ENCODE assay signal across 22 cellular contexts in genomic region chr11:49432242-49432848, GRCh38.
DNase-seq lines count a peak whose midpoint lies in the region; ATAC-seq, FAIRE-seq and TF ChIP-seq lines count a peak whose summit lies in the region.
"Had no signal": no experiment of that assay in that cellular context is flagged by ENCODE, and none has a peak within 500 bp of the region (broad histone marks: within the 10 kb centered on the region; RNA-seq: fewer than 3 reads in every experiment).

No MANE protein-coding gene starts in this region.

- H3K4me1 ChIP-seq in upper lobe of right lung, result no peaks in the 10 kb centered on the region
- H3K4me1 ChIP-seq: BE2C had no signal

- peak; percentile 73 for ATAC-seq in upper lobe of right lung
- ATAC-seq: K562 had no signal

- TF ChIP-seq POLR2A in H54 (IDR thresholded peaks at IDR 0.05; ENCODE audit: low read depth, low read length), result no peak

- intact Hi-C loops in upper lobe of right lung (cut with DNase I), result no loop called here

- no peak overlapping the region for H3K4me3 ChIP-seq in upper lobe of right lung
- H3K4me3 ChIP-seq: K562, PC-9 had no signal

- H3K9me3 ChIP-seq in upper lobe of right lung, result no peaks in the 10 kb centered on the region
- H3K9me3 ChIP-seq: BE2C had no signal

- FAIRE-seq in H54 (lab: Jason Lieb, UNC), result peak; percentile 33
- FAIRE-seq: GM12892, GM19239, HTR-8/SVneo, K562 had no signal

- no peaks in the 10 kb centered on the region for H3K27me3 ChIP-seq in upper lobe of right lung
- H3K27me3 ChIP-seq: BE2C had no signal

- DNase-seq in DMS153 (lab: John Stamatoyannopoulos, UW) (peak; percentile 76), H54 (ENCODE audit: insufficient read length, low spot score) (no peak), SHP77 treated with DMSO at 0.1 percent for 48 hours (lab: John Stamatoyannopoulos, UW) (peak; percentile 72), upper lobe of right lung (no peak), T-helper 9 cell (no peak), AG08396 (ENCODE audit: low spot score) (no peak), putamen (ENCODE audit: low spot score) (no peak)
- DNase-seq: BE2C; CD8-positive, alpha-beta memory T cell; DMS79 treated with DMSO at 0.1 percent for 48 hours; MV-4-11; NCI-H1105; NCI-H1436 treated with DMSO at 0.1 percent for 48 hours; NCI-H2107; NCI-H526; PC-9; Right ventricle myocardium superior; T-helper 1 cell had no signal

- H3K36me3 ChIP-seq in upper lobe of right lung, result no peaks in the 10 kb centered on the region
- H3K36me3 ChIP-seq: BE2C had no signal

- no peak overlapping the region for H3K27ac ChIP-seq in upper lobe of right lung
- H3K27ac ChIP-seq: PC-9 had no signal

- TF ChIP-seq CTCF in upper lobe of right lung (IDR thresholded peaks at IDR 0.05), result no peak

Comparison
In these comparisons a context has a peak if more than half of its experiments do, and no peak if none do; other contexts are left out.
1. DNase-seq: peak in DMS153 (single experiment) and SHP77 treated with DMSO at 0.1 percent for 48 hours (single experiment); none in H54 (single experiment), upper lobe of right lung (single experiment), T-helper 9 cell (single experiment), AG08396 (single experiment) and putamen (single experiment).